In genomic region chr16:14186007-14186953, GRCh38 we compare ENCODE assay signal across 8 cellular contexts.
A peak's percentile ranks its signal among the peaks of the same experiment; 100 is the strongest.
DNase-seq lines count a peak whose midpoint lies in the region; ATAC-seq and TF ChIP-seq lines count a peak whose summit lies in the region.

No MANE protein-coding gene starts in this region.

- H3K79me1 ChIP-seq in neuronal stem cell (ENCODE audit: low read depth, low read length), result no peaks in the 10 kb centered on the region

- no peaks in the 10 kb centered on the region for H3K9me3 ChIP-seq in neuronal stem cell (replicated peaks in 1 of 2; ENCODE audit: control insufficient read depth in 2 of 2, insufficient read depth in 1 of 2, low read depth in 1 of 2, low read length in 2 of 2)

- no peaks in the 10 kb centered on the region for H3K27me3 ChIP-seq in H7 (ENCODE audit: control insufficient read depth, insufficient read depth, low read length)
- no peaks in the 10 kb centered on the region for H3K27me3 ChIP-seq in neuronal stem cell (ENCODE audit: control insufficient read depth in 3 of 3, insufficient read depth in 3 of 3, low read depth in 1 of 3, low read length in 3 of 3)

- H3K27ac ChIP-seq in neuronal stem cell (replicated peaks; ENCODE audit: low read length), result peak overlapping the region; percentile 41

- in situ Hi-C loops in ACHN (cut with HindIII; ENCODE audit: low pct_ligation_motif_present, low pct_unique_long_range_greater_than_20kb, low sequenced_read_pairs), result no loop called here

- H3K4me2 ChIP-seq in neuronal stem cell (ENCODE audit: insufficient read depth, low read length, poor library complexity, severe bottlenecking), result peak overlapping the region; percentile 15

- H2BK5ac ChIP-seq in neuronal stem cell (ENCODE audit: low read length), result no peak overlapping the region

- no peaks in the 10 kb centered on the region for H3K36me3 ChIP-seq in H7 (replicated peaks; ENCODE audit: control insufficient read depth, insufficient read depth, low read length)
- H3K36me3 ChIP-seq in neuronal stem cell (replicated peaks in 1 of 2; ENCODE audit: control insufficient read depth in 2 of 2, insufficient read depth in 2 of 2, low read length in 2 of 2), result no peaks in the 10 kb centered on the region

- no peak overlapping the region for H2BK120ac ChIP-seq in neuronal stem cell (ENCODE audit: low read depth, low read length)

- H3K4me1 ChIP-seq in neuronal stem cell (ENCODE audit: control insufficient read depth in 2 of 2, insufficient read depth in 1 of 2, low read depth in 1 of 2, low read length in 2 of 2), result peaks cover 15 to 21% of the 10 kb centered on the region in 2 donors

- H3K4ac ChIP-seq in neuronal stem cell (ENCODE audit: low read length), result no peak overlapping the region

- ATAC-seq in GM19455 (IDR thresholded peaks at IDR 0.05; ENCODE audit: unreplicated experiment) (no peak), HG03159 (IDR thresholded peaks at IDR 0.05; ENCODE audit: unreplicated experiment) (no peak)

- no peak overlapping the region for H3K9ac ChIP-seq in neuronal stem cell (ENCODE audit: low read depth, low read length, poor library complexity)

- H2BK12ac ChIP-seq in neuronal stem cell (ENCODE audit: low read length), result no peak overlapping the region

- no peak overlapping the region for H4K8ac ChIP-seq in neuronal stem cell (ENCODE audit: low read depth, low read length)

- no peak overlapping the region for H4K91ac ChIP-seq in neuronal stem cell (ENCODE audit: low read depth, low read length, poor library complexity)

- H3K14ac ChIP-seq in neuronal stem cell (ENCODE audit: low read length), result no peak overlapping the region

- WGBS in neuronal stem cell (ENCODE audit: extremely low coverage in 2 of 2, insufficient read length in 2 of 2, insufficient replicate concordance in 1 of 2), 2 donors, result no CpG with 5 or more reads among the region's 14 CpGs

- peak overlapping the region; percentile 68 for H2AFZ ChIP-seq in neuronal stem cell (ENCODE audit: low read length)

- no peak overlapping the region for H2AK5ac ChIP-seq in neuronal stem cell (ENCODE audit: low read depth, low read length)

- DNase-seq in ACHN, result peak; percentile 68
- peak; percentile 31 for DNase-seq in H7
- DNase-seq in SW480 (ENCODE audit: low spot score), result peak; percentile 4
- peak; percentile 79 for DNase-seq in fibroblast of villous mesenchyme (ENCODE audit: low read depth)
- peak; percentile 38 for DNase-seq in neuronal stem cell (ENCODE audit: low spot score)
- no peak for DNase-seq in activated gamma-delta T cell treated with Interleukin-2 at 50 U/mL for 16 hours

- H3K4me3 ChIP-seq in H7 (ENCODE audit: insufficient read depth, low read depth, low read length) (no peak overlapping the region), fibroblast of villous mesenchyme (ENCODE audit: low read depth, low read length) (peak overlapping the region; percentile 50), neuronal stem cell (ENCODE audit: low read length in 2 of 2) (peak overlapping the region in 1 of 2 donors; percentile 53)

- peak; percentile 58 for TF ChIP-seq CTCF in fibroblast of villous mesenchyme (IDR thresholded peaks at IDR 0.05; ENCODE audit: insufficient read depth, low read depth, low read length)

- no peak overlapping the region for H3K23ac ChIP-seq in neuronal stem cell (ENCODE audit: low read depth, low read length, poor library complexity)

- H3K18ac ChIP-seq in neuronal stem cell (ENCODE audit: low read length), result no peak overlapping the region

- H2BK15ac ChIP-seq in neuronal stem cell (ENCODE audit: low read length), result no peak overlapping the region
